10 cellular contexts compared by ENCODE assay signal in the genomic region with DNA sequence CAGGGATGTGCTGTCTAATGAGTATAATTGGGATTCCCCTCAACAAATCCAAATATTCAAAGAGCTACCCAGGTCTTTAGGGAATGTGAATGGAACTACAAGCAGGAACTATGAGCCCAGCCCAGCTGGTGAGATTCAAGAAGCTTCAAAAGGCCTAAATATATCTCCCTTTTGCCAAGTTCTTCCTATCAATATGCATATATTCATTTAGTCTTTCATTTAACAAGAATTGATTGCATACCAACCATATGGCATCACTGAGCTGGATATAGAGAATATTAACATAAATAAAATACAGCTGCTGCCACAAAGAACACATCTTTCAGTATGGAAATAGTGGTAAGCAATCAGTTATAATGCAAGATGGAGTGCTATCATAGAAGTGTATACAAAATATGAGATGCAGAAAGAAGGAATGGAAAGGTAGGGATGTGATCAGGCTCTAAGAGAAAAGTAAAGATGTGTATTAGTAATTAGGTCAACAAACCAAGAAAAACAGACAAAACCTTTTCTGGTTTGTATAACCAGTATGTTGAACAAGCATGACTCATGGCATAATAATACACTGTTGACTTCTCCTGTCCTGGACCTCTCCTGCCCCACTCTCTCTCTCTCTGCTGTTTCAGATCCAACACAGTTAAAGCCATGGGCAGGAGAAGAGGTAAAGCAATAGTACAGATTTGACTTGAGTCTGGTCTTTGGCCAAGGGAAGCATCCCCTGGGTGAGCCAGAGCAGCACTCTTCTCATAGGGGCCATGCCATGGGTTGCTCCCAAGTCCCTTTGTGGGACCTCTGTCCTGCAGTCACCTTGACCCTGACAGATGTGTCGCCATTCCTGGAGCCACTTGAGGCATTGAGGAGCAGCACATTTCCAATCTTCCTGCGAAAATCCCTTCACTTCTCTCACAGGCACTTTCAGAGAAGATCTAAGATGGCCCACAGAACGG. TPM values are rescaled to one million over a fixed set of nuclear protein-coding genes. Genes with fewer than 3 reads are reported as not detected.
DNase-seq lines count a peak whose midpoint lies in the region; ATAC-seq, FAIRE-seq and TF ChIP-seq lines count a peak whose summit lies in the region.
"Had no signal": no experiment of that assay in that cellular context is flagged by ENCODE, and none has a peak within 500 bp of the region (broad histone marks: within the 10 kb centered on the region; RNA-seq: fewer than 3 reads in every experiment).

No MANE protein-coding gene starts in this region.

- peak; percentile 67 for FAIRE-seq in keratinocyte (lab: Jason Lieb, UNC)

- POLR2A ChIA-PET in GM10248 (lab: Yijun Ruan, JAX) = no interaction called here
- POLR2A ChIA-PET in CD8-positive, alpha-beta T cell (lab: Charles Lee) = no interaction called here

- H3K9ac ChIP-seq in HUES48 (ENCODE audit: low read depth, low read length) (peak overlapping the region; percentile 53; the same call in 1 of the 2 replicates), keratinocyte (ENCODE audit: control insufficient read depth, extremely low read depth, insufficient read depth, low read length) (peak overlapping the region; percentile 71), subcutaneous abdominal adipose tissue (ENCODE audit: low read length in 5 of 5) (peak overlapping the region in 2 of 5 donors; percentile 25 to 79)
- H3K9ac ChIP-seq: KMS-11 had no signal

- no peaks in the 10 kb centered on the region for H3K4me1 Mint-ChIP-seq in CD8-positive, alpha-beta T cell (ENCODE audit: low read depth)
- no peaks in the 10 kb centered on the region for H3K4me1 Mint-ChIP-seq in glutamatergic neuron (ENCODE audit: low read depth, unreplicated experiment)

- dilution Hi-C loops in keratinocyte (cut with MboI; ENCODE audit: extremely low pct_ligation_motif_present, low sequenced_read_pairs) = no loop called here

- intact Hi-C loops in CD8-positive, alpha-beta T cell (cut with DNase I, micrococcal nuclease) = no loop called here

- H3K27ac Mint-ChIP-seq in CD8-positive, alpha-beta T cell = no peak overlapping the region
- no peak overlapping the region for H3K27ac Mint-ChIP-seq in glutamatergic neuron (ENCODE audit: unreplicated experiment)

- peak; percentile 92 for DNase-seq in astrocyte of the spinal cord (ENCODE audit: low read depth, low spot score)
- DNase-seq in keratinocyte (ENCODE audit: low read depth, low spot score) = no peak
- DNase-seq in GM10248 (ENCODE audit: extremely low spot score) = no peak
- no peak for DNase-seq in CD8-positive, alpha-beta T cell
- DNase-seq in glutamatergic neuron = no peak
- no peak for DNase-seq in NCI-H187 treated with DMSO at 0.1 percent for 48 hours (lab: John Stamatoyannopoulos, UW)

- no peak overlapping the region for H2AFZ ChIP-seq in keratinocyte (ENCODE audit: control insufficient read depth, low read length)

- H3K4me1 ChIP-seq in HUES48 (ENCODE audit: control insufficient read depth, insufficient read depth, low read length) = peaks cover 17% of the 10 kb centered on the region
- peaks cover 58% of the 10 kb centered on the region for H3K4me1 ChIP-seq in keratinocyte (ENCODE audit: control insufficient read depth, extremely low read depth, insufficient read depth, low read length)
- H3K4me1 ChIP-seq in subcutaneous abdominal adipose tissue (ENCODE audit: control insufficient read depth in 5 of 5, insufficient read depth in 5 of 5, low read length in 5 of 5) = peaks cover 7 to 49% (median 32%) of the 10 kb centered on the region in 5 donors
- no peaks in the 10 kb centered on the region for H3K4me1 ChIP-seq in CD8-positive, alpha-beta T cell (ENCODE audit: insufficient read depth, low read length)

- H3K27me3 ChIP-seq in HUES48 (ENCODE audit: control insufficient read depth, insufficient read depth, low read length) (no peaks in the 10 kb centered on the region), keratinocyte (ENCODE audit: control insufficient read depth, extremely low read depth, insufficient read depth, low read length) (no peaks in the 10 kb centered on the region), subcutaneous abdominal adipose tissue (ENCODE audit: control insufficient read depth in 5 of 5, insufficient read depth in 4 of 5, low read length in 5 of 5) (peaks cover 0 to 6% (median 0%) of the 10 kb centered on the region in 5 donors)
- H3K27me3 ChIP-seq in CD8-positive, alpha-beta T cell (ENCODE audit: insufficient read depth, low read length) = no peaks in the 10 kb centered on the region

- H3K9me3 ChIP-seq in HUES48 (ENCODE audit: control insufficient read depth, insufficient read depth, low read length) (no peaks in the 10 kb centered on the region), keratinocyte (ENCODE audit: control insufficient read depth, low read depth, low read length) (no peaks in the 10 kb centered on the region), subcutaneous abdominal adipose tissue (ENCODE audit: control insufficient read depth in 5 of 5, low read length in 5 of 5) (peaks cover 0 to 2% (median 0%) of the 10 kb centered on the region in 5 donors)
- H3K9me3 ChIP-seq in CD8-positive, alpha-beta T cell (ENCODE audit: low read length) = no peaks in the 10 kb centered on the region

- H3K4me3 ChIP-seq in HUES48 (ENCODE audit: low read depth, low read length) (no peak overlapping the region), astrocyte of the spinal cord (ENCODE audit: low read depth, low read length) (no peak overlapping the region), keratinocyte (ENCODE audit: control insufficient read depth in 2 of 3, extremely low read depth in 1 of 3, insufficient read depth in 2 of 3, low read depth in 1 of 3, low read length in 3 of 3) (peak overlapping the region in 2 of 3 experiments; percentile 4 to 21), subcutaneous abdominal adipose tissue (ENCODE audit: low read depth in 1 of 5, low read length in 5 of 5) (no peak overlapping the region)
- no peak overlapping the region for H3K4me3 ChIP-seq in CD8-positive, alpha-beta T cell (ENCODE audit: low read depth, low read length)

- H3K27me3 Mint-ChIP-seq in CD8-positive, alpha-beta T cell (ENCODE audit: low read depth) = peaks cover 7% of the 10 kb centered on the region
- H3K27me3 Mint-ChIP-seq in glutamatergic neuron (ENCODE audit: unreplicated experiment) = no peaks in the 10 kb centered on the region

- no peaks in the 10 kb centered on the region for H3K9me1 ChIP-seq in keratinocyte (ENCODE audit: control insufficient read depth, extremely low read depth, insufficient read depth, low read length)

- H4K20me1 ChIP-seq in keratinocyte (ENCODE audit: control insufficient read depth, extremely low read depth, insufficient read depth, low read length) = no peaks in the 10 kb centered on the region

- H3K36me3 Mint-ChIP-seq in CD8-positive, alpha-beta T cell = no peaks in the 10 kb centered on the region
- no peaks in the 10 kb centered on the region for H3K36me3 Mint-ChIP-seq in glutamatergic neuron (ENCODE audit: unreplicated experiment)

- CTCF ChIA-PET in GM10248 (lab: Yijun Ruan, JAX) = interaction anchor here (1.6 kb wide), 1 partner anchor 9 kb away, joined by 5 read pairs; no protein-coding TSS in a partner anchor
- CTCF ChIA-PET in CD8-positive, alpha-beta T cell (lab: Charles Lee) = no interaction called here

- no peaks in the 10 kb centered on the region for H3K9me3 Mint-ChIP-seq in CD8-positive, alpha-beta T cell
- peaks cover 2% of the 10 kb centered on the region for H3K9me3 Mint-ChIP-seq in glutamatergic neuron (ENCODE audit: unreplicated experiment)

- no peak overlapping the region for H3K4me3 Mint-ChIP-seq in CD8-positive, alpha-beta T cell
- H3K4me3 Mint-ChIP-seq in glutamatergic neuron (ENCODE audit: unreplicated experiment) = no peak overlapping the region

- H3K36me3 ChIP-seq in HUES48 (ENCODE audit: control insufficient read depth, insufficient read depth, low read length) = no peaks in the 10 kb centered on the region
- no peaks in the 10 kb centered on the region for H3K36me3 ChIP-seq in keratinocyte (ENCODE audit: control insufficient read depth in 2 of 2, extremely low read depth in 1 of 2, insufficient read depth in 2 of 2, low read length in 2 of 2)
- no peaks in the 10 kb centered on the region for H3K36me3 ChIP-seq in subcutaneous abdominal adipose tissue (ENCODE audit: control insufficient read depth in 5 of 5, insufficient read depth in 5 of 5, low read length in 5 of 5)
- no peaks in the 10 kb centered on the region for H3K36me3 ChIP-seq in CD8-positive, alpha-beta T cell (ENCODE audit: insufficient read depth, low read length)

- H3K27ac ChIP-seq in HUES48 (ENCODE audit: low read depth, low read length) (peak overlapping the region; percentile 99), keratinocyte (ENCODE audit: control insufficient read depth, insufficient read depth, low read length) (peak overlapping the region; percentile 96), subcutaneous abdominal adipose tissue (ENCODE audit: low read depth, low read length) (peak overlapping the region; percentile 97)
- H3K27ac ChIP-seq in CD8-positive, alpha-beta T cell (ENCODE audit: low read depth, low read length) = no peak overlapping the region
- H3K27ac ChIP-seq: KMS-11, VCaP had no signal

- in situ Hi-C loops in astrocyte of the spinal cord (cut with HindIII; ENCODE audit: low sequenced_read_pairs) = no loop called here

- TF ChIP-seq CTCF in astrocyte of the spinal cord (IDR thresholded peaks at IDR 0.05; ENCODE audit: low read depth, low read length) (no peak), keratinocyte (optimal IDR thresholded peaks at IDR 0.05 in 1 of 3, IDR thresholded peaks at IDR 0.05 in 1 of 3, conservative IDR thresholded peaks at IDR 0.05 in 1 of 3; ENCODE audit: extremely low read depth in 1 of 3, insufficient read depth in 2 of 3, low read length in 3 of 3) (no peak), GM10248 (IDR thresholded peaks at IDR 0.05; ENCODE audit: control extremely low read depth, extremely low read depth, low read depth, missing control alignments) (no peak), glutamatergic neuron (IDR thresholded peaks at IDR 0.05; ENCODE audit: partially characterized antibody, unreplicated experiment) (no peak)
- no peak for TF ChIP-seq CTCF in CD8-positive, alpha-beta T cell (IDR thresholded peaks at IDR 0.05)

- H3K79me2 ChIP-seq in keratinocyte (ENCODE audit: control insufficient read depth, insufficient read depth, low read length) = no peaks in the 10 kb centered on the region

- peak overlapping the region; percentile 89 for H3K4me2 ChIP-seq in keratinocyte (ENCODE audit: control insufficient read depth, extremely low read depth, insufficient read depth, low read depth, low read length)
- H3K4me2 ChIP-seq: KMS-11 had no signal

- ATAC-seq in CD8-positive, alpha-beta T cell = no peak

RNA-seq across cellular contexts. Expression of a gene that starts 58.6 kb away (rescaled TPM):
- polyA plus RNA-seq in keratinocyte = 126 to 168 TPM (median 143 TPM) in 3 replicates
- 61.9 TPM for polyA plus RNA-seq in keratinocyte (2011; ENCODE audit: low read depth)
- polyA plus RNA-seq in keratinocyte (2011; cell fraction: cytosol; rRNA removed) = 77.7 and 94.8 TPM in 2 replicates
- polyA plus RNA-seq in keratinocyte (2011; cell fraction: nucleus; rRNA removed) = 145 and 184 TPM in 2 replicates
- polyA plus RNA-seq in keratinocyte (2012; ENCODE audit: low replicate concordance) = 112 and 148 TPM in 2 replicates
- 143 to 157 TPM (median 154 TPM) in 3 replicates for polyA minus RNA-seq in keratinocyte
- 114 TPM for polyA minus RNA-seq in keratinocyte (2011; cell fraction: cytosol; rRNA and poly(A)+ RNA removed)
- polyA minus RNA-seq in keratinocyte (2011; cell fraction: nucleus; rRNA and poly(A)+ RNA removed) = 89.4 and 205 TPM in 2 replicates
- under 1 TPM; 0.22 to 0.39 TPM for total RNA-seq in CD8-positive, alpha-beta T cell
- 20.2 TPM for total RNA-seq in glutamatergic neuron (ENCODE audit: unreplicated experiment)

Comparison
In these comparisons a context has a peak if more than half of its experiments do, and no peak if none do; other contexts are left out.
1. H3K4me3 ChIP-seq: peak in keratinocyte (2 of 3); none in HUES48 (single experiment), astrocyte of the spinal cord (single experiment), subcutaneous abdominal adipose tissue (0 of 5) and CD8-positive, alpha-beta T cell (single experiment).
2. RNA of a gene that starts 58.6 kb away (total RNA-seq): 20.2 TPM in glutamatergic neuron (single experiment); 0.22 to 0.39 TPM in CD8-positive, alpha-beta T cell; every median in the first group is over 10 times any median in the second.